Comparison of ENCODE assay signal across 26 cellular contexts in genomic region chr12:43842259-43842658, GRCh38.
"Had no signal": no experiment of that assay in that cellular context is flagged by ENCODE, and none has a peak within 500 bp of the region (broad histone marks: within the 10 kb centered on the region; RNA-seq: fewer than 3 reads in every experiment).

No MANE protein-coding gene starts in this region.

- H3K9me3 Mint-ChIP-seq: natural killer cell treated with Interleukin-12 subunit alpha and Interleukin-12 subunit beta and Interleukin-15 and Interleukin-18, amount 100 ng/mL, for 72 hours had no signal

- DNase-seq: hypothalamus; immature natural killer cell; kidney; left colon; left lung; lower lobe of right lung; mammary epithelial cell; mesenchymal stem cell; naive B cell; ovary; right lobe of liver; stimulated activated CD4-positive, alpha-beta T cell treated with anti-CD3 and anti-CD28 coated beads, Interleukin-1b, Interleukin-23, amount 100 ng/mL, for 48 hours; stimulated activated CD4-positive, alpha-beta T cell treated with anti-CD3 and anti-CD28 coated beads, Interleukin-2, amount 100 ng/mL, for 48 hours; stimulated activated CD4-positive, alpha-beta T cell treated with anti-CD3 and anti-CD28 coated beads, Interleukin-4, amount 100 ng/mL, for 4 hours; stimulated activated CD8-positive, alpha-beta memory T cell treated with anti-CD3 and anti-CD28 coated beads, Interleukin-4, amount 100 ng/mL, for 48 hours; stimulated activated naive CD4-positive, alpha-beta T cell treated with Interleukin-2 at 50 U/mL for 16 hours; stimulated activated naive CD8-positive, alpha-beta T cell treated with anti-CD3 and anti-CD28 coated beads, Interleukin-15, amount 100 ng/mL, for 72 hours; substantia nigra; upper lobe of left lung had no signal

- H3K4me3 ChIP-seq: left lung, lower lobe of right lung, ovary, right atrium auricular region, right lobe of liver, smooth muscle cell, tibial nerve, upper lobe of left lung, vagina had no signal

- H3K4me1 ChIP-seq: left lung, right atrium auricular region had no signal

- H3K4me3 Mint-ChIP-seq: immature natural killer cell; naive B cell; natural killer cell treated with Interleukin-12 subunit alpha and Interleukin-12 subunit beta and Interleukin-15 and Interleukin-18, amount 100 ng/mL, for 72 hours; stimulated activated memory B cell treated with anti-CD40 and anti-IgM and Interleukin-4, amounts not matched to agents 10 μg/mL and 1 μg/mL and 100 μg/mL, for 72 hours; stimulated activated naive CD8-positive, alpha-beta T cell treated with anti-CD3 and anti-CD28 coated beads, Interleukin-15, amount 100 ng/mL, for 72 hours had no signal

- H3K36me3 ChIP-seq: left lung, lower lobe of right lung, ovary, upper lobe of left lung, vagina had no signal

- H3K27me3 Mint-ChIP-seq: naive B cell; natural killer cell treated with Interleukin-12 subunit alpha and Interleukin-12 subunit beta and Interleukin-15 and Interleukin-18, amount 100 ng/mL, for 72 hours; stimulated activated memory B cell treated with anti-CD40 and anti-IgM and Interleukin-4, amounts not matched to agents 10 μg/mL and 1 μg/mL and 100 μg/mL, for 72 hours; stimulated activated naive CD8-positive, alpha-beta T cell treated with anti-CD3 and anti-CD28 coated beads, Interleukin-15, amount 100 ng/mL, for 72 hours had no signal

- H3K9me3 ChIP-seq: left lung, lower lobe of right lung, ovary, right atrium auricular region, right lobe of liver, tibial nerve, upper lobe of left lung, vagina had no signal

- ATAC-seq: left colon; left lung; lower lobe of right lung; natural killer cell treated with Interleukin-12 subunit alpha and Interleukin-12 subunit beta and Interleukin-15 and Interleukin-18, amount 100 ng/mL, for 72 hours; right lobe of liver; stimulated activated memory B cell treated with anti-CD40 and anti-IgM and Interleukin-4, amounts not matched to agents 10 μg/mL and 1 μg/mL and 100 μg/mL, for 72 hours; stimulated activated naive CD8-positive, alpha-beta T cell treated with anti-CD3 and anti-CD28 coated beads, Interleukin-15, amount 100 ng/mL, for 72 hours had no signal

- H3K27ac ChIP-seq: left lung, lower lobe of right lung, ovary, right atrium auricular region, right lobe of liver, tibial nerve, upper lobe of left lung, vagina had no signal

- H3K27ac Mint-ChIP-seq: progenitor cell of endocrine pancreas; stimulated activated memory B cell treated with anti-CD40 and anti-IgM and Interleukin-4, amounts not matched to agents 10 μg/mL and 1 μg/mL and 100 μg/mL, for 72 hours; stimulated activated naive CD8-positive, alpha-beta T cell treated with anti-CD3 and anti-CD28 coated beads, Interleukin-15, amount 100 ng/mL, for 72 hours had no signal
